23 cellular contexts compared by ENCODE assay signal in genomic region chr2:39603436-39603835, GRCh38.
DNase-seq lines count a peak whose midpoint lies in the region; ATAC-seq and TF ChIP-seq lines count a peak whose summit lies in the region.
"Had no signal": no experiment of that assay in that cellular context is flagged by ENCODE, and none has a peak within 500 bp of the region (broad histone marks: within the 10 kb centered on the region; RNA-seq: fewer than 3 reads in every experiment).

No MANE protein-coding gene starts in this region.

- intact Hi-C loops in Right ventricle myocardium inferior (cut with DNase I): no loop called here

- H3K27ac ChIP-seq in BLaER1 treated with 17β-estradiol and CSF1 and Interleukin-3, amounts not matched to agents 10 nM and 100 nM: peak overlapping the region in 3 of 11 experiments; percentile 31 to 68 (median 50); a peak in 7 of 22 replicates
- H3K27ac ChIP-seq: brain microvascular endothelial cell, gastroesophageal sphincter had no signal

- H3K9ac ChIP-seq in BLaER1 treated with 17β-estradiol and CSF1 and Interleukin-3, amounts not matched to agents 10 nM and 100 nM: peak overlapping the region in 2 of 11 experiments; percentile 5 to 18; a peak in 2 of 22 replicates
- H3K9ac ChIP-seq: SK-N-SH had no signal

- no peaks in the 10 kb centered on the region for H4K20me1 ChIP-seq in BLaER1 treated with 17β-estradiol and CSF1 and Interleukin-3, amounts not matched to agents 10 nM and 100 nM

- H3K4me2 ChIP-seq in BLaER1 treated with 17β-estradiol and CSF1 and Interleukin-3, amounts not matched to agents 10 nM and 100 nM: peak overlapping the region in 7 of 11 experiments; percentile 7 to 64 (median 26); a peak in 9 of 22 replicates
- H3K4me2 ChIP-seq: SK-N-SH had no signal

- peaks cover 0 to 33% (median 10%) of the 10 kb centered on the region in 10 experiments; a peak in 10 of 20 replicates for H3K4me1 ChIP-seq in BLaER1 treated with 17β-estradiol and CSF1 and Interleukin-3, amounts not matched to agents 10 nM and 100 nM

- H3K36me3 ChIP-seq in BLaER1 treated with 17β-estradiol and CSF1 and Interleukin-3, amounts not matched to agents 10 nM and 100 nM: no peaks in the 10 kb centered on the region
- H3K36me3 ChIP-seq: brain microvascular endothelial cell, gastroesophageal sphincter had no signal

- H3K27me3 ChIP-seq in BLaER1 treated with 17β-estradiol and CSF1 and Interleukin-3, amounts not matched to agents 10 nM and 100 nM: no peaks in the 10 kb centered on the region
- H3K27me3 ChIP-seq: brain microvascular endothelial cell, gastroesophageal sphincter had no signal

- DNase-seq in NCI-H226 (peak; percentile 77), epithelial cell of esophagus (ENCODE audit: low read depth) (peak; percentile 43), omental fat pad (ENCODE audit: low spot score) (no peak), Right ventricle myocardium inferior (ENCODE audit: missing footprints) (no peak), inferior parietal cortex (ENCODE audit: extremely low spot score) (no peak), mucosa of gallbladder (ENCODE audit: low spot score) (no peak), SIG-M5 (lab: John Stamatoyannopoulos, UW) (no peak)
- DNase-seq: activated CD4-positive, alpha-beta memory T cell treated with anti-CD3 and anti-CD28 coated beads, Interleukin-2, amount 10 ng/mL, durations not matched to agents 7 days and 5 days; activated effector memory CD4-positive, alpha-beta T cell treated with anti-CD3 and anti-CD28 coated beads, Interleukin-2, amount 50 U/mL, for 16 hours; brain microvascular endothelial cell; DMS53; HFFc6; NCI-H1417 treated with DMSO at 0.1 percent for 48 hours; NCI-H524 treated with DMSO at 0.1 percent for 48 hours; retina; SK-N-SH; stimulated activated CD4-positive, alpha-beta T cell treated with anti-CD3 and anti-CD28 coated beads, Interleukin-2, amount 100 ng/mL, for 48 hours; stimulated activated naive CD4-positive, alpha-beta T cell; T-helper 9 cell had no signal

- TF ChIP-seq CTCF in epithelial cell of esophagus (IDR thresholded peaks at IDR 0.05; ENCODE audit: insufficient read depth, low read depth, low read length, missing control alignments): no peak
- no peak for TF ChIP-seq CTCF in omental fat pad (IDR thresholded peaks at IDR 0.05)

- ATAC-seq in omental fat pad (ENCODE audit: low FRiP score): peak; percentile 71
- no peak for ATAC-seq in Right ventricle myocardium inferior
- ATAC-seq: activated CD4-positive, CD25-positive, alpha-beta regulatory T cell treated with anti-CD3 and anti-CD28 coated beads, Interleukin-2, amount 50 U/mL, for 24 hours; gastroesophageal sphincter had no signal

- H3K9me3 ChIP-seq in BLaER1 treated with 17β-estradiol and CSF1 and Interleukin-3, amounts not matched to agents 10 nM and 100 nM (replicated peaks in 1 of 11): no peaks in the 10 kb centered on the region
- H3K9me3 ChIP-seq: gastroesophageal sphincter, SK-N-SH had no signal

- no peak overlapping the region for H3K4me3 ChIP-seq in BLaER1 treated with 17β-estradiol and CSF1 and Interleukin-3, amounts not matched to agents 10 nM and 100 nM
- H3K4me3 ChIP-seq in epithelial cell of esophagus (ENCODE audit: low read length): no peak overlapping the region
- H3K4me3 ChIP-seq: gastroesophageal sphincter, lung had no signal

Comparison
In these comparisons a context has a peak if more than half of its experiments do, and no peak if none do; other contexts are left out.
1. DNase-seq: peak in NCI-H226 (single experiment) and epithelial cell of esophagus (single experiment); none in omental fat pad (single experiment), Right ventricle myocardium inferior (single experiment), inferior parietal cortex (single experiment), mucosa of gallbladder (single experiment) and SIG-M5 (single experiment).